ENCODE assay signal across 9 cellular contexts in the genomic region with DNA sequence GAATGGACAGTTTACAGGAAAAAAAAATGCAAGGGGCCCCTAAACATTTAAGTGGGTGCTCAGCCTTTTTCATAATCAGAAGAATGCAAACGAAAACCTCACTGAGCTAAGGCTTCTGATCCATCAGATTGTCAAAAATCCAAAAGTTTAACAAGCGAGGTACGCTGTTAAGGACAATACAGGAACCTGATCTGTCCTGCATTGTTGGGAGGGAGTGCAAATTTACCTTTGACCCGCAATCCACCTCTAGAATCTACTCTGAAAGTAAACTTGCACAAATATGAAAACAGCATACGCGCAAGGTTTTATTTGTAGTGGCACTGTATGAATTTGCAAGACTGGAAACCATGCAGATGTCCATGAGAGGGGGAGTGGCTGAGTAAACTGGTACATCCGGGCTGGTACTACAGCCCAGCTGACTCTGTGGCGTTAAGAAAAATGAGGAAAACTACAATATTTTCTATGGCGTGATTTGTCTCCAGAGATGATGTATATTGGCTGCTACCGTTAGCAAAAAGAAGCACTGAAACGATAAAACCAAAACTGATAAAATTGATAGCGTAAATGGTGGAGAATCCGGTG. TPM values are rescaled to one million over a fixed set of nuclear protein-coding genes. Genes with fewer than 3 reads are reported as not detected.
DNase-seq lines count a peak whose midpoint lies in the region; ATAC-seq and TF ChIP-seq lines count a peak whose summit lies in the region.
"Had no signal": no experiment of that assay in that cellular context is flagged by ENCODE, and none has a peak within 500 bp of the region (broad histone marks: within the 10 kb centered on the region; RNA-seq: fewer than 3 reads in every experiment).

No MANE protein-coding gene starts in this region.

- peaks cover 2% of the 10 kb centered on the region for H3K9me3 Mint-ChIP-seq in activated naive CD8-positive, alpha-beta T cell treated with anti-CD3 and anti-CD28 coated beads for 36 hours

- peaks cover 0 to 26% (median 14%) of the 10 kb centered on the region in 12 donors for H3K4me1 ChIP-seq in heart left ventricle
- H3K4me1 ChIP-seq in thyroid gland: peaks cover 41 to 62% of the 10 kb centered on the region in 2 donors

- H3K36me3 ChIP-seq in heart left ventricle (peaks cover 0 to 23% (median 17%) of the 10 kb centered on the region in 9 donors), thyroid gland (no peaks in the 10 kb centered on the region)

- H3K27me3 ChIP-seq in heart left ventricle: no peaks in the 10 kb centered on the region
- no peaks in the 10 kb centered on the region for H3K27me3 ChIP-seq in thyroid gland

- DNase-seq in heart left ventricle: no peak
- DNase-seq in cardiac septum (ENCODE audit: low spot score): no peak
- no peak for DNase-seq in activated naive CD8-positive, alpha-beta T cell treated with anti-CD3 and anti-CD28 coated beads for 36 hours
- no peak for DNase-seq in left lobe of liver (ENCODE audit: low spot score)
- DNase-seq in thyroid gland: no peak
- DNase-seq in HPDE6-E6E7 (ENCODE audit: extremely low spot score): no peak
- no peak for DNase-seq in posterior vena cava (ENCODE audit: low spot score)

- intact Hi-C loops in heart left ventricle (cut with DNase I): loop anchor here in 5 of 10 donors (5.0 kb wide), 2 partner anchors 40 to 115 kb away; partner anchors contain the start of gene MXRA7 (in 4 of the 5)
- intact Hi-C loops in cardiac septum (cut with DNase I): loop anchor here (5.0 to 10.0 kb wide), 2 partner anchors 40 to 48 kb away; partner anchors contain the start of gene MXRA7
- intact Hi-C loops in thyroid gland (cut with DNase I): no loop called here
- intact Hi-C loops in posterior vena cava (cut with DNase I): loop anchor here in 1 of 2 donors (5.0 to 10.0 kb wide), 2 partner anchors 898 to 1685 kb away; a partner anchor contains a TSS

- peak overlapping the region; percentile 91 for H3K4me3 Mint-ChIP-seq in activated naive CD8-positive, alpha-beta T cell treated with anti-CD3 and anti-CD28 coated beads for 36 hours

- peaks cover 32% of the 10 kb centered on the region for H3K4me1 Mint-ChIP-seq in activated naive CD8-positive, alpha-beta T cell treated with anti-CD3 and anti-CD28 coated beads for 36 hours

- peak overlapping the region; percentile 87 for H3K27ac Mint-ChIP-seq in activated naive CD8-positive, alpha-beta T cell treated with anti-CD3 and anti-CD28 coated beads for 36 hours

- ATAC-seq in heart left ventricle: no peak
- ATAC-seq in left lobe of liver: peak; percentile 33
- ATAC-seq in HG02973 (IDR thresholded peaks at IDR 0.05; ENCODE audit: unreplicated experiment): no peak

- H3K4me3 ChIP-seq in heart left ventricle: peak overlapping the region; percentile 46 to 79 (median 69)
- peak overlapping the region in 2 of 3 donors; percentile 34 to 55 for H3K4me3 ChIP-seq in thyroid gland (replicated peaks in 1 of 3)

- no peaks in the 10 kb centered on the region for H3K27me3 Mint-ChIP-seq in activated naive CD8-positive, alpha-beta T cell treated with anti-CD3 and anti-CD28 coated beads for 36 hours

- TF ChIP-seq POLR2A in heart left ventricle (IDR thresholded peaks at IDR 0.05) (no peak), thyroid gland (IDR thresholded peaks at IDR 0.05) (no peak)

- H3K9me3 ChIP-seq in heart left ventricle (no peaks in the 10 kb centered on the region), thyroid gland (no peaks in the 10 kb centered on the region)

- peak overlapping the region; percentile 69 to 95 (median 90) for H3K27ac ChIP-seq in heart left ventricle
- H3K27ac ChIP-seq in thyroid gland: peak overlapping the region; percentile 96 to 98 (median 96)

- no peak for TF ChIP-seq CTCF in heart left ventricle (IDR thresholded peaks at IDR 0.05)
- TF ChIP-seq CTCF in thyroid gland (IDR thresholded peaks at IDR 0.05): no peak

- 56 to 63% (median 61%) methylated on average over 13 of the region's 13 CpGs for WGBS in heart left ventricle, 4 donors
- WGBS in thyroid gland, 2 donors: 61 to 64% methylated on average over 13 of the region's 13 CpGs

- H3K36me3 Mint-ChIP-seq in activated naive CD8-positive, alpha-beta T cell treated with anti-CD3 and anti-CD28 coated beads for 36 hours: no peaks in the 10 kb centered on the region

RNA-seq across cellular contexts. Expression of gene ST6GALNAC1, which starts 28.8 kb away (rescaled TPM):
- 10 to 100 TPM in 1 of 9 donors, 1 to 10 TPM in 8; 1.7 to 10.3 (median 3.5) TPM for total RNA-seq in heart left ventricle
- polyA plus RNA-seq in heart left ventricle: 1 to 10 TPM; 3.1 to 4.2 TPM
- 1.9 TPM for total RNA-seq in cardiac septum
- not detected for total RNA-seq in activated naive CD8-positive, alpha-beta T cell treated with anti-CD3 and anti-CD28 coated beads for 36 hours
- total RNA-seq in left lobe of liver: 0.75 TPM
- 1 to 10 TPM in 2 of 4 donors, under 1 TPM in 2; 0.29 to 7.0 (median 1.1) TPM for total RNA-seq in thyroid gland
- 1 to 10 TPM; 2.0 to 2.3 TPM for total RNA-seq in posterior vena cava
- total RNA-seq: glomerular endothelial cell had no signal

RNA-seq across cellular contexts. Expression of gene MXRA7, which starts 38.4 kb away (rescaled TPM):
- total RNA-seq in heart left ventricle: 100 to 1,000 TPM; 270 to 539 (median 466) TPM
- 100 to 1,000 TPM; 240 to 245 TPM for polyA plus RNA-seq in heart left ventricle
- total RNA-seq in cardiac septum: 666 TPM
- 10 to 100 TPM; 13.7 to 14.8 TPM for total RNA-seq in activated naive CD8-positive, alpha-beta T cell treated with anti-CD3 and anti-CD28 coated beads for 36 hours
- 9.3 TPM for total RNA-seq in left lobe of liver
- 100 to 1,000 TPM; 362 to 576 (median 421) TPM for total RNA-seq in thyroid gland
- 100 to 1,000 TPM; 343 to 428 TPM for total RNA-seq in posterior vena cava

RNA-seq across cellular contexts. Expression of gene JMJD6, which starts 54.0 kb away (rescaled TPM):
- total RNA-seq in heart left ventricle (10 to 100 TPM; 32.4 to 67.0 (median 39.1) TPM), cardiac septum (60.7 TPM), left lobe of liver (11.3 TPM), thyroid gland (10 to 100 TPM; 12.2 to 24.2 (median 20.7) TPM), posterior vena cava (10 to 100 TPM; 32.1 to 43.0 TPM)
- 10 to 100 TPM; 30.1 to 75.6 TPM for polyA plus RNA-seq in heart left ventricle
- total RNA-seq in activated naive CD8-positive, alpha-beta T cell treated with anti-CD3 and anti-CD28 coated beads for 36 hours: 10 to 100 TPM; 54.6 to 55.8 TPM

RNA-seq across cellular contexts. Expression of gene METTL23, which starts 54.3 kb away (rescaled TPM):
- total RNA-seq in heart left ventricle: 10 to 100 TPM; 22.1 to 33.7 (median 24.0) TPM
- polyA plus RNA-seq in heart left ventricle: 10 to 100 TPM; 23.8 to 26.4 TPM
- 21.4 TPM for total RNA-seq in cardiac septum
- total RNA-seq in activated naive CD8-positive, alpha-beta T cell treated with anti-CD3 and anti-CD28 coated beads for 36 hours: 10 to 100 TPM; 30.0 to 30.6 TPM
- total RNA-seq in left lobe of liver: 17.5 TPM
- 10 to 100 TPM; 33.6 to 58.3 (median 51.3) TPM for total RNA-seq in thyroid gland
- 10 to 100 TPM; 23.3 to 25.6 TPM for total RNA-seq in posterior vena cava

Comparison
In these comparisons a context has a peak if more than half of its experiments do, and no peak if none do; other contexts are left out.
1. RNA of gene MXRA7, which starts 38.4 kb away (total RNA-seq): 666 TPM in cardiac septum (single experiment), 270 to 539 TPM in heart left ventricle, 343 to 428 TPM in posterior vena cava and 362 to 576 TPM in thyroid gland; 13.7 to 14.8 TPM in activated naive CD8-positive, alpha-beta T cell treated with anti-CD3 and anti-CD28 coated beads for 36 hours and 9.3 TPM in left lobe of liver (single experiment); every median in the first group is over 10 times any median in the second.